Comparison of ENCODE assay signal across 13 cellular contexts in the genomic region with DNA sequence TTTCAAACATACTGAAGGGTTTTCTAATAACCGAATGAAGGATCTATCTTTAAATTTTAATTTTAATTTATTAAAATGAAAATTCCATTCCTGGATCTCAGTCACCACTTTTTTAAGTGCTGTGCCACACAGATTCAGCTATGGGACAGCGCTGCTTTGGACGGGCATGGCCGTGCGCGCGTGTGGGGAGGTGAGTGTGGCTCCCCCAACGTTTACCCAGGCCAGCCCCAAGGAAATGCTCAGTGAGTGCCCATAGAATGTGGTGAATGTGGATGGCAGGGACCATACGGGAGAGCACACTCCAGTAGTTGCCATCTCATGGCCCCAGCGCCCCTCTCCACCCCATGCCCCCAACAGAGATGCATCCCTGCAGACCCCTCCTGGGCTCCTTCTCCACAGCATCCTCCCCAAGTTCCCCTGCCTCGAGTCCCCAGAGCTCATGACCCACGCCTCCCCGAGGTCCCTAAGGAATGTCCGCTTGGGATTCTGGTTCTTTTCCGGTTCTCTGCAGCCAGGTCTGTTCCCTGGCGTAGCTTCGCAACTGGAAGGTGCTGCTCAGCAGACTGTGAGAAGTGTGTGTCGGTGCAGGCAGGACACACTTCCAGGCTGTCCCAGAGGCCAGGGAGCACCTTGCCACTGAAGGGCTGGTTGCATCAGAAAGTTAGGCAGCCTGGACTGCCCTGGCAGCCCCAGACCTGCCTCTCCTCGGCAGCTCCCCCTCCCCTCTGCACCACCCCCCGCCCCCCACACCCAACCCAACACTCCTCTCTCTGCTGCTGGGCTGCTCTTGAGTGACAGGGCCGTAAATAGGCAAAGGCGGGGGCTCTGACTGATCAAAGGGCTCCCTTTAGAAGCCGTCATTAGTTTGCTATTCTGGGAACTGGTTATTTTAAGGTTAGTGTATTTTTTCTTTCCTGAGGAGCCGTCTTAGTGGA.
DNase-seq lines count a peak whose midpoint lies in the region; ATAC-seq and TF ChIP-seq lines count a peak whose summit lies in the region.
"Had no signal": no experiment of that assay in that cellular context is flagged by ENCODE, and none has a peak within 500 bp of the region (broad histone marks: within the 10 kb centered on the region; RNA-seq: fewer than 3 reads in every experiment).

No MANE protein-coding gene starts in this region.

- no peak for TF ChIP-seq CTCF in CD14-positive monocyte (IDR thresholded peaks at IDR 0.05)
- no peak for TF ChIP-seq CTCF in Peyer's patch (IDR thresholded peaks at IDR 0.05)
- no peak for TF ChIP-seq CTCF in heart left ventricle (IDR thresholded peaks at IDR 0.05)
- no peak for TF ChIP-seq CTCF in neural progenitor cell (IDR thresholded peaks at IDR 0.05)
- no peak for TF ChIP-seq CTCF in MM.1S (IDR thresholded peaks at IDR 0.05; ENCODE audit: low read length)

- no peaks in the 10 kb centered on the region for H3K9me2 ChIP-seq in MM.1S (replicated peaks; ENCODE audit: insufficient read depth, low read length)

- H2AFZ ChIP-seq in neural progenitor cell (replicated peaks) (no peak overlapping the region), MM.1S (ENCODE audit: low read length) (no peak overlapping the region)

- DNase-seq in CD14-positive monocyte (ENCODE audit: low spot score), result peak; percentile 22
- DNase-seq in Peyer's patch, result peak; percentile 10 to 50 (median 43)
- DNase-seq in heart left ventricle, result peak; percentile 17 to 37 (median 30)
- DNase-seq in neural progenitor cell (ENCODE audit: low spot score), result peak; percentile 53
- DNase-seq in DMS 273 (lab: John Stamatoyannopoulos, UW; ENCODE audit: unreplicated experiment), result no peak
- no peak for DNase-seq in immature natural killer cell
- DNase-seq in globus pallidus (ENCODE audit: low spot score), result no peak
- DNase-seq in MM.1S, result no peak
- DNase-seq: caudate nucleus, NCI-H146, NCI-H82 had no signal

- H3K9me3 ChIP-seq in Peyer's patch (no peaks in the 10 kb centered on the region), heart left ventricle (peaks cover 0 to 10% (median 0%) of the 10 kb centered on the region in 12 donors), neural progenitor cell (ENCODE audit: low read depth) (no peaks in the 10 kb centered on the region), MM.1S (replicated peaks; ENCODE audit: insufficient read depth, low read length) (no peaks in the 10 kb centered on the region)

- H3K27me3 ChIP-seq in Peyer's patch (no peaks in the 10 kb centered on the region), heart left ventricle (no peaks in the 10 kb centered on the region), neural progenitor cell (peaks cover 33% of the 10 kb centered on the region), MM.1S (replicated peaks; ENCODE audit: insufficient read depth, low read length) (no peaks in the 10 kb centered on the region)

- H4K20me1 ChIP-seq in neural progenitor cell (ENCODE audit: low read depth) (no peaks in the 10 kb centered on the region), MM.1S (ENCODE audit: insufficient read depth, low read length) (no peaks in the 10 kb centered on the region)

- H3K4me3 Mint-ChIP-seq in CD14-positive monocyte (no peak overlapping the region), neural progenitor cell (peak overlapping the region; percentile 50), immature natural killer cell (no peak overlapping the region)
- H3K4me3 Mint-ChIP-seq: B cell had no signal

- H3K36me3 Mint-ChIP-seq in CD14-positive monocyte, result peaks cover 34 to 47% of the 10 kb centered on the region in 2 donors
- no peaks in the 10 kb centered on the region for H3K36me3 Mint-ChIP-seq in neural progenitor cell
- no peaks in the 10 kb centered on the region for H3K36me3 Mint-ChIP-seq in immature natural killer cell

- WGBS in heart left ventricle, 4 donors, result 61 to 67% (median 64%) methylated on average over 22 to 24 of the region's 24 CpGs

- H3K4me1 ChIP-seq in Peyer's patch (peaks cover 0 to 10% (median 0%) of the 10 kb centered on the region in 4 donors), heart left ventricle (peaks cover 0 to 19% (median 4%) of the 10 kb centered on the region in 12 donors), neural progenitor cell (peaks cover 14% of the 10 kb centered on the region), MM.1S (ENCODE audit: low read length) (peaks cover 12% of the 10 kb centered on the region)

- H3K9me3 Mint-ChIP-seq in CD14-positive monocyte, result peaks cover 0 to 4% (median 2%) of the 10 kb centered on the region in 7 donors
- peaks cover 12% of the 10 kb centered on the region for H3K9me3 Mint-ChIP-seq in neural progenitor cell
- H3K9me3 Mint-ChIP-seq in immature natural killer cell, result no peaks in the 10 kb centered on the region

- TF ChIP-seq POLR2A in Peyer's patch (IDR thresholded peaks at IDR 0.05) (no peak), heart left ventricle (IDR thresholded peaks at IDR 0.05) (no peak)

- H3K4me3 ChIP-seq in Peyer's patch (no peak overlapping the region), heart left ventricle (peak overlapping the region in 2 of 12 donors; percentile 15 to 16), neural progenitor cell (no peak overlapping the region), MM.1S (ENCODE audit: low read length) (no peak overlapping the region)

- peaks cover 16% of the 10 kb centered on the region for H3K4me1 Mint-ChIP-seq in CD14-positive monocyte
- peaks cover 17% of the 10 kb centered on the region for H3K4me1 Mint-ChIP-seq in neural progenitor cell
- H3K4me1 Mint-ChIP-seq in immature natural killer cell, result peaks cover 0 to 5% of the 10 kb centered on the region in 2 donors

- no peaks in the 10 kb centered on the region for H3K36me3 ChIP-seq in Peyer's patch
- H3K36me3 ChIP-seq in heart left ventricle, result no peaks in the 10 kb centered on the region
- no peaks in the 10 kb centered on the region for H3K36me3 ChIP-seq in neural progenitor cell
- no peaks in the 10 kb centered on the region; the same call in 1 of the 2 replicates for H3K36me3 ChIP-seq in MM.1S (replicated peaks; ENCODE audit: insufficient read depth, low read length)

- no peak overlapping the region for H3K27ac Mint-ChIP-seq in CD14-positive monocyte
- peak overlapping the region; percentile 53 for H3K27ac Mint-ChIP-seq in neural progenitor cell
- no peak overlapping the region for H3K27ac Mint-ChIP-seq in immature natural killer cell
- H3K27ac Mint-ChIP-seq: B cell had no signal

- peaks cover 12 to 39% (median 23%) of the 10 kb centered on the region in 3 donors for H3K27me3 Mint-ChIP-seq in CD14-positive monocyte (ENCODE audit: low read depth in 3 of 3)
- no peaks in the 10 kb centered on the region for H3K27me3 Mint-ChIP-seq in neural progenitor cell (ENCODE audit: insufficient read depth, low read depth)
- peaks cover 2 to 9% (median 6%) of the 10 kb centered on the region in 3 donors for H3K27me3 Mint-ChIP-seq in immature natural killer cell (ENCODE audit: low read depth in 3 of 3)

- H3F3A ChIP-seq in neural progenitor cell (ENCODE audit: low read depth), result no peaks in the 10 kb centered on the region
- H3F3A ChIP-seq in MM.1S (ENCODE audit: insufficient read depth, low read length), result peaks cover 7% of the 10 kb centered on the region; the same call in 1 of the 2 replicates

- H3K4me2 ChIP-seq in neural progenitor cell, result peak overlapping the region; percentile 27
- no peak overlapping the region for H3K4me2 ChIP-seq in MM.1S (ENCODE audit: low read depth, low read length)

- H3K79me2 ChIP-seq in neural progenitor cell (ENCODE audit: low read depth), result no peaks in the 10 kb centered on the region
- no peaks in the 10 kb centered on the region for H3K79me2 ChIP-seq in MM.1S (ENCODE audit: low read length)

- H3K9ac ChIP-seq in neural progenitor cell, result no peak overlapping the region
- H3K9ac ChIP-seq in MM.1S (ENCODE audit: low read length), result no peak overlapping the region

- H3K27ac ChIP-seq in Peyer's patch (no peak overlapping the region), heart left ventricle (no peak overlapping the region), neural progenitor cell (no peak overlapping the region), MM.1S (ENCODE audit: low read length) (no peak overlapping the region)
- H3K27ac ChIP-seq: VCaP had no signal

- ATAC-seq in heart left ventricle, result peak; percentile 43 to 88 (median 80)

- intact Hi-C loops in CD14-positive monocyte (cut with micrococcal nuclease), result no loop called here
- intact Hi-C loops in heart left ventricle (cut with DNase I), result loop anchor here in 2 of 10 donors (10.0 kb wide), 2 partner anchors 97 to 253 kb away; a partner anchor contains a TSS

Comparison
In these comparisons a context has a peak if more than half of its experiments do, and no peak if none do; other contexts are left out.
1. DNase-seq: peak in CD14-positive monocyte (single experiment), Peyer's patch (3 of 3), heart left ventricle (5 of 5) and neural progenitor cell (single experiment); none in DMS 273 (single experiment), immature natural killer cell (0 of 3), globus pallidus (single experiment) and MM.1S (single experiment).